In genomic region chr4:59195867-59196266, GRCh38 we compare ENCODE assay signal across 16 cellular contexts.
"Had no signal": no experiment of that assay in that cellular context is flagged by ENCODE, and none has a peak within 500 bp of the region (broad histone marks: within the 10 kb centered on the region; RNA-seq: fewer than 3 reads in every experiment).

No MANE protein-coding gene starts in this region.

- H3K4me2 ChIP-seq: smooth muscle cell had no signal

- H3K27me3 ChIP-seq: dorsolateral prefrontal cortex, neutrophil, pancreas, suprapubic skin, vagina had no signal

- H3K4me3 ChIP-seq: dorsolateral prefrontal cortex, lung, pancreas, smooth muscle cell, suprapubic skin, vagina had no signal

- H3K9me3 ChIP-seq: neutrophil, pancreas, suprapubic skin, vagina had no signal

- H3K36me3 ChIP-seq: neutrophil, pancreas, suprapubic skin, vagina had no signal

- H3K27ac ChIP-seq: dorsolateral prefrontal cortex, neutrophil, pancreas, suprapubic skin, vagina had no signal

- DNase-seq: dorsolateral prefrontal cortex; effector CD4-positive, alpha-beta T cell; natural killer cell; pancreas; stimulated activated CD4-positive, alpha-beta T cell treated with anti-CD3 and anti-CD28 coated beads, Interleukin-12 subunit alpha, Interleukin-12 subunit beta, amount 100 ng/mL, for 4 hours; stimulated activated CD4-positive, alpha-beta T cell treated with anti-CD3 and anti-CD28 coated beads, Interleukin-1b, Interleukin-23, amount 100 ng/mL, for 48 hours; stimulated activated CD4-positive, alpha-beta T cell treated with anti-CD3 and anti-CD28 coated beads, Interleukin-4, amount 100 ng/mL, for 1 hour; stimulated activated CD8-positive, alpha-beta memory T cell treated with anti-CD3 and anti-CD28 coated beads, Interleukin-4, amount 100 ng/mL, for 48 hours; stimulated activated naive CD4-positive, alpha-beta T cell; stimulated activated naive CD8-positive, alpha-beta T cell treated with anti-CD3 and anti-CD28 coated beads, Interleukin-15, amount 100 ng/mL, for 72 hours; trophoblast cell had no signal
